In the genomic region with DNA sequence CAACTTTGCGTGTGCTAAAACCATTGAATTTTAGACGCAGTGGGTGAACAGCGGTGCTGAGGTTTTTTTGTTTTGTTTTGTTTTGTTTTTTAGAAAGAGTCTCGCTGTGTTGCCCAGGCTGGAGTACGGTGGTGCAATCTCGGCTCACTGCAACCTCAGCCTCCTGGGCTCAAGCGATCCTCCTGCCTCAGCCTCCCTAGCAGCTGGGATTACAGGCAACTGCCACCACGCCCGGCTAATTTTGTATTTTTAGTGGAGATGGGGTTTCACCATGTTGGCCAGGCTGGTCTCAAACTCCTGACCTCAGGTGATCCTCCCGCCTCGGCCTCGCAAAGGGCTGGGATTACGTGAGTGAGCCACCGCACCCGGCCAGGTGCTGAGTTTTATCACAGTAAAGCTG, we compare ENCODE assay signal across 7 cellular contexts. TPM values are rescaled to one million over a fixed set of nuclear protein-coding genes. Genes with fewer than 3 reads are reported as not detected.
DNase-seq lines count a peak whose midpoint lies in the region; ATAC-seq, FAIRE-seq and TF ChIP-seq lines count a peak whose summit lies in the region.
"Not testable (repeated sequence)": the region's sequence is repeated elsewhere in the genome, so short reads cannot be mapped to it uniquely, and the experiment has no call there.

No MANE protein-coding gene starts in this region.

- H3K27ac ChIP-seq in BLaER1 treated with 17β-estradiol and CSF1 and Interleukin-3, amounts not matched to agents 10 nM and 100 nM; HEK293 (ENCODE audit: extremely low read depth, low read depth, low read length); PC-3 (ENCODE audit: low read length); mesendoderm (ENCODE audit: low read depth, low read length): not testable (repeated sequence)
- H3K27ac ChIP-seq in K562 (ENCODE audit: extremely low read depth, low read depth, low read length) (peak overlapping the region; percentile 63), esophagus squamous epithelium (peak overlapping the region; percentile 64 to 99 (median 96)), small intestine (ENCODE audit: low read depth in 1 of 2, low read length in 1 of 2) (peak overlapping the region; percentile 15 to 76)

- H3K18ac ChIP-seq in mesendoderm (ENCODE audit: low read length), result not testable (repeated sequence)

- H3K4me2 ChIP-seq in BLaER1 treated with 17β-estradiol and CSF1 and Interleukin-3, amounts not matched to agents 10 nM and 100 nM, result peak overlapping the region in 10 of 11 experiments; percentile 17 to 99 (median 94); a peak in 18 of 22 replicates
- H3K4me2 ChIP-seq in PC-3 (ENCODE audit: low read length), result peak overlapping the region; percentile 26; the same call in 1 of the 2 replicates
- peak overlapping the region; percentile 86 for H3K4me2 ChIP-seq in K562 (ENCODE audit: insufficient read depth, low read length)
- not testable (repeated sequence) for H3K4me2 ChIP-seq in mesendoderm (ENCODE audit: low read length)

- H3K9me1 ChIP-seq in K562 (ENCODE audit: control insufficient read depth, insufficient read depth, low read length), result not testable (repeated sequence)

- H3K56ac ChIP-seq in mesendoderm (ENCODE audit: low read length), result peak overlapping the region; percentile 8

- CTCF ChIA-PET in HEK293 (lab: Yijun Ruan, JAX), result interaction anchor here (0.6 to 1.3 kb wide), 2 partner anchors 34 to 36 kb away, joined by 3 read pairs; no protein-coding TSS in a partner anchor
- CTCF ChIA-PET in PC-3 (lab: Charles Lee); K562 (lab: Yijun Ruan, JAX; ENCODE audit: low intra/inter-chr PET ratio): not testable (repeated sequence)

- H2AK5ac ChIP-seq in mesendoderm (ENCODE audit: low read length), result not testable (repeated sequence)

- H3K79me2 ChIP-seq in PC-3 (ENCODE audit: low read length); K562 (ENCODE audit: control insufficient read depth, insufficient read depth, low read length); mesendoderm (ENCODE audit: control insufficient read depth, insufficient read depth, low read length): not testable (repeated sequence)

- POLR2A ChIA-PET in HEK293 (lab: Yijun Ruan, JAX) (interaction anchor here (0.5 to 1.4 kb wide), 4 partner anchors 9 to 125 kb away, joined by 3 to 4 read pairs (median 3); no protein-coding TSS in a partner anchor), K562 (lab: Yijun Ruan, JAX) (interaction anchor here (1.0 to 2.5 kb wide), 6 partner anchors 9 to 25 kb away, joined by 3 to 26 read pairs (median 6); no protein-coding TSS in a partner anchor)
- POLR2A ChIA-PET in PC-3 (lab: Charles Lee; ENCODE audit: unreplicated experiment), result not testable (repeated sequence)

- not testable (repeated sequence) for BruUV-seq in PC-3 (replicated peaks; lab: Mats Ljungman, UMichigan); K562 (replicated peaks; lab: Mats Ljungman, UMichigan)

- not testable (repeated sequence) for ATAC-seq in PC-3, K562

- H2AFZ ChIP-seq in PC-3 (ENCODE audit: low read length), result not testable (repeated sequence)
- peak overlapping the region; percentile 96 for H2AFZ ChIP-seq in K562 (ENCODE audit: low read depth, low read length)

- H3K23ac ChIP-seq in mesendoderm (ENCODE audit: low read length), result not testable (repeated sequence)

- not testable (repeated sequence) for H2BK15ac ChIP-seq in mesendoderm (replicated peaks; ENCODE audit: low read depth)

- H3K79me1 ChIP-seq in mesendoderm (ENCODE audit: low read length), result not testable (repeated sequence)

- H2BK5ac ChIP-seq in mesendoderm (ENCODE audit: low read length), result not testable (repeated sequence)

- not testable (repeated sequence) for H4K8ac ChIP-seq in mesendoderm (ENCODE audit: low read depth, low read length)

- intact Hi-C loops in PC-3 (cut with micrococcal nuclease); K562 (cut with micrococcal nuclease); esophagus squamous epithelium (cut with DNase I): not testable (repeated sequence)

- not testable (repeated sequence) for FAIRE-seq in K562 (lab: Jason Lieb, UNC); small intestine (lab: Jason Lieb, UNC)

- H4K20me1 ChIP-seq in BLaER1 treated with 17β-estradiol and CSF1 and Interleukin-3, amounts not matched to agents 10 nM and 100 nM, result peaks cover 0 to 23% (median 18%) of the 10 kb centered on the region in 11 experiments; a peak in 16 of 22 replicates
- not testable (repeated sequence) for H4K20me1 ChIP-seq in PC-3 (ENCODE audit: low read length); K562 (replicated peaks; ENCODE audit: control insufficient read depth, insufficient read depth, low read length)

- DNase-seq in PC-3; K562 (ENCODE audit: extremely low read depth in 1 of 4, low spot score in 3 of 4); esophagus squamous epithelium (lab: John Stamatoyannopoulos, UW); mesendoderm; small intestine: not testable (repeated sequence)

- H3K9me3 ChIP-seq in BLaER1 treated with 17β-estradiol and CSF1 and Interleukin-3, amounts not matched to agents 10 nM and 100 nM (replicated peaks in 1 of 11), result peaks cover 8 to 17% (median 12%) of the 10 kb centered on the region in 11 experiments; a peak in 21 of 22 replicates
- not testable (repeated sequence) for H3K9me3 ChIP-seq in HEK293 (ENCODE audit: control insufficient read depth, insufficient read depth, low read depth, low read length); PC-3 (ENCODE audit: low read length); K562 (replicated peaks; ENCODE audit: control insufficient read depth, insufficient read depth, low read depth, low read length); small intestine (ENCODE audit: control insufficient read depth, low read depth)
- H3K9me3 ChIP-seq in esophagus squamous epithelium, result peaks cover 0 to 12% (median 11%) of the 10 kb centered on the region in 3 donors

- H3K4me1 ChIP-seq in BLaER1 treated with 17β-estradiol and CSF1 and Interleukin-3, amounts not matched to agents 10 nM and 100 nM, result peaks cover 32 to 79% (median 45%) of the 10 kb centered on the region in 10 experiments
- not testable (repeated sequence) for H3K4me1 ChIP-seq in HEK293 (ENCODE audit: control insufficient read depth, insufficient read depth, low read length); mesendoderm (ENCODE audit: control insufficient read depth, low read depth, low read length); small intestine (ENCODE audit: control insufficient read depth in 2 of 2, insufficient read depth in 1 of 2, low read depth in 1 of 2, low read length in 1 of 2)
- H3K4me1 ChIP-seq in PC-3 (ENCODE audit: insufficient read depth, low read length), result peaks cover 12% of the 10 kb centered on the region
- H3K4me1 ChIP-seq in K562 (replicated peaks in 1 of 2; ENCODE audit: control insufficient read depth in 2 of 2, insufficient read depth in 2 of 2, low read length in 2 of 2), result peaks cover 3 to 52% of the 10 kb centered on the region in 2 experiments; a peak in 3 of 5 replicates
- peaks cover 28 to 70% (median 42%) of the 10 kb centered on the region in 3 donors for H3K4me1 ChIP-seq in esophagus squamous epithelium

- TF ChIP-seq POLR2A in K562 (conservative IDR thresholded peaks at IDR 0.05); esophagus squamous epithelium (IDR thresholded peaks at IDR 0.05): not testable (repeated sequence)

- not testable (repeated sequence) for H4K5ac ChIP-seq in mesendoderm (ENCODE audit: low read length)

- not testable (repeated sequence) for H3K4ac ChIP-seq in mesendoderm (ENCODE audit: low read depth, low read length)

- H3K4me3 ChIP-seq in BLaER1 treated with 17β-estradiol and CSF1 and Interleukin-3, amounts not matched to agents 10 nM and 100 nM; HEK293 (ENCODE audit: low read depth, low read length); PC-3 (ENCODE audit: low read length); mesendoderm (ENCODE audit: low read length): not testable (repeated sequence)
- H3K4me3 ChIP-seq in K562 (peak overlapping the region; percentile 46), esophagus squamous epithelium (peak overlapping the region in 1 of 4 donors; percentile 17), small intestine (ENCODE audit: low read depth in 1 of 2, low read length in 2 of 2) (peak overlapping the region in 1 of 2 donors; percentile 11)

- not testable (repeated sequence) for H2BK120ac ChIP-seq in mesendoderm (ENCODE audit: low read depth, low read length)

- in situ Hi-C loops in K562 (cut with MboI), result not testable (repeated sequence)

- WGBS in K562 (ENCODE audit: insufficient coverage, low coverage, missing lambda C conversion rate), result 38% methylated on average over 15 of the region's 15 CpGs
- WGBS in esophagus squamous epithelium, 2 donors, result 84% methylated on average over 8 to 9 of the region's 15 CpGs
- WGBS in mesendoderm (ENCODE audit: extremely low coverage, insufficient coverage, low lambda C conversion rate), result no CpG with 5 or more reads among the region's 15 CpGs
- WGBS in small intestine, 3 donors, result 37 to 77% (median 57%) methylated on average over 12 to 15 of the region's 15 CpGs

- not testable (repeated sequence) for TF ChIP-seq CTCF in HEK293 (tag by site-specific recombination; IDR thresholded peaks at IDR 0.05); PC-3 (conservative IDR thresholded peaks at IDR 0.05; ENCODE audit: low read depth, low read length); K562 (IDR thresholded peaks at IDR 0.05 in 2 of 3, conservative IDR thresholded peaks at IDR 0.05 in 1 of 3; ENCODE audit: insufficient read depth in 2 of 3, low read depth in 1 of 3, low read length in 3 of 3); esophagus squamous epithelium (IDR thresholded peaks at IDR 0.05)

- H3K9ac ChIP-seq in BLaER1 treated with 17β-estradiol and CSF1 and Interleukin-3, amounts not matched to agents 10 nM and 100 nM, result peak overlapping the region in 1 of 11 experiments; percentile 64; a peak in 1 of 22 replicates
- not testable (repeated sequence) for H3K9ac ChIP-seq in PC-3 (ENCODE audit: low read length); mesendoderm (ENCODE audit: low read length)
- H3K9ac ChIP-seq in K562 (ENCODE audit: insufficient read depth in 1 of 2, low read depth in 2 of 2, low read length in 2 of 2), result peak overlapping the region; percentile 48 to 90; a peak in 3 of 4 replicates

- TF ChIP-seq RAD21 in K562 (CRISPR knock-in tag; conservative IDR thresholded peaks at IDR 0.05 in 1 of 2, IDR thresholded peaks at IDR 0.05 in 1 of 2), result not testable (repeated sequence)

- H3K9me2 ChIP-seq in PC-3 (replicated peaks; ENCODE audit: low read length), result not testable (repeated sequence)

- not testable (repeated sequence) for H3K27me3 ChIP-seq in BLaER1 treated with 17β-estradiol and CSF1 and Interleukin-3, amounts not matched to agents 10 nM and 100 nM; PC-3 (ENCODE audit: low read length); K562 (ENCODE audit: control insufficient read depth in 2 of 2, insufficient read depth in 2 of 2, low read length in 2 of 2); esophagus squamous epithelium; mesendoderm (ENCODE audit: insufficient read depth, low read length, poor library complexity); small intestine (ENCODE audit: control insufficient read depth in 2 of 2, insufficient read depth in 2 of 2, low read length in 2 of 2)

- H3K36me3 ChIP-seq in BLaER1 treated with 17β-estradiol and CSF1 and Interleukin-3, amounts not matched to agents 10 nM and 100 nM, result peaks cover 16 to 23% (median 21%) of the 10 kb centered on the region in 11 experiments
- H3K36me3 ChIP-seq in HEK293 (ENCODE audit: control insufficient read depth in 2 of 2, insufficient read depth in 1 of 2, low read length in 2 of 2), result peaks cover 0 to 11% of the 10 kb centered on the region in 2 experiments; a peak in 1 of 3 replicates
- H3K36me3 ChIP-seq in PC-3 (ENCODE audit: low read depth, low read length); mesendoderm (ENCODE audit: control insufficient read depth, insufficient read depth, low read length); small intestine (ENCODE audit: control insufficient read depth in 2 of 2, insufficient read depth in 2 of 2, low read length in 2 of 2): not testable (repeated sequence)
- peaks cover 18% of the 10 kb centered on the region; the same call in 1 of the 3 replicates for H3K36me3 ChIP-seq in K562 (ENCODE audit: control insufficient read depth, insufficient read depth, low read length)
- H3K36me3 ChIP-seq in esophagus squamous epithelium, result peaks cover 10 to 18% (median 13%) of the 10 kb centered on the region in 3 donors

- not testable (repeated sequence) for TF ChIP-seq EP300 in K562 (IDR thresholded peaks at IDR 0.05; ENCODE audit: low read length)

- not testable (repeated sequence) for H3F3A ChIP-seq in PC-3 (ENCODE audit: low read length, unreplicated experiment)

RNA-seq across cellular contexts. Expression of a gene that starts 16.8 kb away (rescaled TPM):
- 95.4 and 96.8 TPM in 2 replicates for total RNA-seq in PC-3 (2014; rRNA removed)
- total RNA-seq in K562 (2011; cell fraction: chromatin; rRNA removed; ENCODE audit: low replicate concordance), result 62.3 and 206 TPM in 2 replicates
- 137 and 161 TPM in 2 replicates for total RNA-seq in K562 (2011; cell fraction: nucleolus; rRNA removed)
- total RNA-seq in K562 (2011; cell fraction: nucleoplasm; rRNA removed), result 83.2 and 85.9 TPM in 2 replicates
- 83.9 and 114 TPM in 2 replicates for total RNA-seq in K562 (2014; rRNA removed)
- 19.3 and 22.0 TPM in 2 replicates for total RNA-seq in K562 (2014; rRNA removed; fragmentation: Illumina TruSeq; extraction: Trizol)
- total RNA-seq in K562 (2015; rRNA removed; fragmentation: Illumina TruSeq; extraction: Trizol), result 48.6 and 51.9 TPM in 2 replicates
- total RNA-seq in K562 (2021), result 179 and 191 TPM in 2 replicates
- 59.3 and 97.4 TPM in 2 replicates for polyA plus RNA-seq in K562 (2011; rRNA removed)
- 77.0 and 149 TPM in 2 replicates for polyA plus RNA-seq in K562 (2011; cell fraction: cytosol; rRNA removed)
- polyA plus RNA-seq in K562 (2011; cell fraction: nucleus; rRNA removed), result 131 and 186 TPM in 2 replicates
- 69.2 and 176 TPM in 2 replicates for polyA plus RNA-seq in K562 (2012)
- 44.6 and 77.5 TPM in 2 replicates for polyA plus RNA-seq in K562 (2014; fragmentation: Illumina TruSeq; extraction: Trizol)
- 1 to 10 TPM; 5.1 to 5.5 TPM for polyA plus RNA-seq in K562 (2014; fragmentation: Nextera tagmentation; extraction: Ambion mirVana)
- 87.2 and 91.7 TPM in 2 replicates for polyA plus RNA-seq in K562 (2014; rRNA removed)
- polyA minus RNA-seq in K562 (2011; rRNA and poly(A)+ RNA removed), result 39.4 and 48.9 TPM in 2 replicates
- 99.7 and 155 TPM in 2 replicates for polyA minus RNA-seq in K562 (2011; cell fraction: cytosol; rRNA and poly(A)+ RNA removed)
- polyA minus RNA-seq in K562 (2011; cell fraction: nucleus; rRNA and poly(A)+ RNA removed), result 43.6 and 57.8 TPM in 2 replicates
- 100 to 1,000 TPM; 147 to 300 (median 189) TPM for total RNA-seq in esophagus squamous epithelium
- 98.2 TPM for polyA plus RNA-seq in mesendoderm (2013, experiment 1 of 2)
- 97.3 TPM for polyA plus RNA-seq in mesendoderm (2013, experiment 2 of 2)
- 10 to 100 TPM; 47.6 to 97.7 (median 80.1) TPM for polyA plus RNA-seq in small intestine

RNA-seq across cellular contexts. Expression of a gene that starts 18.7 kb away (rescaled TPM):
- total RNA-seq in PC-3 (2014; rRNA removed) (72.0 and 94.0 TPM in 2 replicates), K562 (2014; rRNA removed) (5.6 and 8.1 TPM in 2 replicates), K562 (2014; rRNA removed; fragmentation: Illumina TruSeq; extraction: Trizol) (1.5 and 2.0 TPM in 2 replicates), K562 (2015; rRNA removed; fragmentation: Illumina TruSeq; extraction: Trizol) (6.4 and 6.9 TPM in 2 replicates), K562 (2021) (13.3 and 15.6 TPM in 2 replicates), esophagus squamous epithelium (10 to 100 TPM; 42.3 to 79.0 (median 63.8) TPM)
- 7.3 and 29.0 TPM in 2 replicates for total RNA-seq in K562 (2011; cell fraction: chromatin; rRNA removed; ENCODE audit: low replicate concordance)
- total RNA-seq in K562 (2011; cell fraction: nucleolus; rRNA removed), result 16.4 and 17.0 TPM in 2 replicates
- total RNA-seq in K562 (2011; cell fraction: nucleoplasm; rRNA removed), result 14.3 and 16.7 TPM in 2 replicates
- polyA plus RNA-seq in K562 (2011; rRNA removed) (10.2 and 30.9 TPM in 2 replicates), K562 (2014; fragmentation: Illumina TruSeq; extraction: Trizol) (7.4 and 11.0 TPM in 2 replicates), K562 (2014; fragmentation: Nextera tagmentation; extraction: Ambion mirVana) (under 1 TPM; 0.10 to 0.28 TPM), K562 (2014; rRNA removed) (9.6 TPM in 2 replicates), small intestine (10 to 100 TPM; 32.7 to 60.9 (median 45.2) TPM)
- polyA plus RNA-seq in K562 (2011; cell fraction: cytosol; rRNA removed), result 21.5 and 25.6 TPM in 2 replicates
- polyA plus RNA-seq in K562 (2011; cell fraction: nucleus; rRNA removed), result 21.2 and 25.9 TPM in 2 replicates
- polyA plus RNA-seq in K562 (2012), result 18.5 and 62.5 TPM in 2 replicates
- polyA minus RNA-seq in K562 (2011; rRNA and poly(A)+ RNA removed), result 4.1 and 4.9 TPM in 2 replicates
- 15.5 and 42.0 TPM in 2 replicates for polyA minus RNA-seq in K562 (2011; cell fraction: cytosol; rRNA and poly(A)+ RNA removed)
- polyA minus RNA-seq in K562 (2011; cell fraction: nucleus; rRNA and poly(A)+ RNA removed), result 5.9 and 11.9 TPM in 2 replicates
- polyA plus RNA-seq in mesendoderm (2013, experiment 1 of 2), result 46.2 TPM
- polyA plus RNA-seq in mesendoderm (2013, experiment 2 of 2), result 41.1 TPM
